In the genomic region with DNA sequence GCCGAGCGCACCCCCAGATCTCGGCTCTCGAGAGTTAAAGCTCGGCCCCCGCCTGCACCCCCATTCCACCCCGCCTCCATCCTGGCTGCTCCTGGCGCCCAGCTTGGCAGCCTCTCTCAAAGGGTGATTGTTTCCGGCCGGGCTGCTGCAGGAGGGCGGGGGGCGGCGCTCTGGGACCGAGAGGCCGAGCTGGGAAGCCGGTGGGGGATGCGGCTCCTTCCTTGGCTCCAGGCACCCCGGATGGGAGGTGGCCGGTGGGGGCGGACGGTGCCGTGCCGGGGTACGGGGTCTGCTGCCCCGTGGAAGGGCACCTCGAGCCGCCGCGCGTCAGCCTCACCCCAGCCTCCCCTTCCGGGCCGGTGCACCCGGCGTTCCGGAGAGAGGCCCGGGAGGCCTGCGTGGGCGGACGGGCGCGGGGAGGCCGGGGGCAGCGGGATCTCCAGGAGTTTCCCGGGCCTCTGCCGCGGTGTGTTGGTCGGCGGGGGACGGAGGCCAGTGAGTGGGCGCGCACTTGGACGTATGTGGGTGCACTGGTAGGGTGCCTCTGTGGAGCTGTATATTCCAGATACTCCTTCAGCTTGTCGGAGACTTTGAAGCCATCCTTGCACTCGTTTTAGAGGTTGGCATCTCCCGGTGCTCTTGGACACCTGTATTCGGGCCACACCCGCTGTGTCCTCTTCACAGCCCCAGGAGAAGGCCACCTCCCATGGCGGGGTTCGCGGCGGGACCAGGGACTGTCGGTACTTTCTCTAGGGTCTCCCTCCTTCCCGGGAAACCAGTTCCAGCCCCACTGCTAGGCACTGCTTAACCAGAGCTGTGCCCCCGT, we compare ENCODE assay signal across 1 cellular context.
TF ChIP-seq lines count a peak whose summit lies in the region.

No MANE protein-coding gene starts in this region.

TF ChIP-seq in IMR-90, 13 proteins besides CTCF, POLR2A, EP300 and RAD21 (continued from another document):
- TF ChIP-seq BHLHE40 (IDR thresholded peaks at IDR 0.05; ENCODE audit: low read depth, low read length) = no peak
